ENCODE assay signal across 14 cellular contexts in the genomic region with DNA sequence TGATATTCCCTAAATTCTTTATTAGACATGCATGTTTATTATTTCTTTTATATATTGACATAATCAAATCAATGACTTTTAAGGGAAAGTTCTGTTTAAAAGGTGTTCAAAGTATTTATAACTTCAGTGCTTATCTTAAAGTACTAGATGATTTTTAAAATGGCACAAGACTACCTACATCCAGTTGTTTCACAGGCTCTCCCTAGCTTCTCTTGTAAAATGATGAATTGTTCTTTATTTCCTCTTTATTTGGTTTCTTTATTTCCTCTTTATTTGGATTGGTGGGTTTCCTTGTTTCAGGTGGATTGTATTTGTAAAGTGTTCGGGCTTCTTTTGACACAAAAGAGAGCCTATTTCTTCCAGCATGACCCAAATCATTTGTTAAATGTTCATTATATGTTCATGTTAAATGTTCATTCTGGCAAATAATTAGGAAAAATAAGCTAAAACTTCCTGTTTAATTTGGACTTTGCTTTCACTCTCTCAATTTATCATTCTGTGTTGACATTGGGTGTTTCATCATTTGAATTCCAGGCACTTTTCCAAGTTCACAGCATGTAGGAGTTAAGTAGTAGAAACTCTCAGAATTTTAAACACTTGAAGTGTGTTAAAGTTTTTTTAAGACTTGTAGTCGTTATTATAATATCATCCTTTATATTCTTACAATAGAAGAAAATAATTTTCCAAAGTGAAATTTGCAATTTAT. TPM values are rescaled to one million over a fixed set of nuclear protein-coding genes. Genes with fewer than 3 reads are reported as not detected.
DNase-seq lines count a peak whose midpoint lies in the region; ATAC-seq, FAIRE-seq and TF ChIP-seq lines count a peak whose summit lies in the region.
"Had no signal": no experiment of that assay in that cellular context is flagged by ENCODE, and none has a peak within 500 bp of the region (broad histone marks: within the 10 kb centered on the region; RNA-seq: fewer than 3 reads in every experiment).

No MANE protein-coding gene starts in this region.

- peaks cover 9% of the 10 kb centered on the region for H3K4me1 ChIP-seq in ACC112 (ENCODE audit: control insufficient read depth, insufficient read depth, low read length, unreplicated experiment)
- H3K4me1 ChIP-seq in liver (ENCODE audit: control insufficient read depth in 4 of 4, insufficient read depth in 4 of 4, low read length in 3 of 4): peaks cover 4 to 20% (median 9%) of the 10 kb centered on the region in 4 donors
- H3K4me1 ChIP-seq in tibial artery: peaks cover 0 to 19% (median 1%) of the 10 kb centered on the region in 4 donors
- H3K4me1 ChIP-seq: BLaER1 had no signal

- H3K79me2 ChIP-seq in ACC112 (ENCODE audit: control insufficient read depth, insufficient read depth, low read length, unreplicated experiment): no peaks in the 10 kb centered on the region

- 18% methylated on average over 2 of the region's 2 CpGs for WGBS in liver

- H3K4me3 ChIP-seq in ACC112 (ENCODE audit: low read depth, low read length) (peak overlapping the region; percentile 51), bronchial epithelial cell (ENCODE audit: low read depth, low read length) (no peak overlapping the region), liver (ENCODE audit: low read depth in 1 of 3, low read length in 3 of 3) (peak overlapping the region in 1 of 3 donors; percentile 42), tibial artery (no peak overlapping the region)
- H3K4me3 ChIP-seq: BLaER1 had no signal

- intact Hi-C loops in tibial artery (cut with DNase I; ENCODE audit: low total_unique reads): no loop called here

- FAIRE-seq in bronchial epithelial cell (lab: Jason Lieb, UNC): no peak
- FAIRE-seq: GM12892 had no signal

- H3K9me3 ChIP-seq in liver (ENCODE audit: control insufficient read depth in 4 of 4, low read length in 3 of 4): no peaks in the 10 kb centered on the region
- H3K9me3 ChIP-seq in tibial artery: no peaks in the 10 kb centered on the region
- H3K9me3 ChIP-seq: BLaER1 had no signal

- TF ChIP-seq CTCF in bronchial epithelial cell (IDR thresholded peaks at IDR 0.05; ENCODE audit: insufficient read depth, low read length, severe bottlenecking) (no peak), liver (IDR thresholded peaks at IDR 0.05; ENCODE audit: low read depth, low read length, missing input control) (no peak), tibial artery (IDR thresholded peaks at IDR 0.05) (no peak)

- H3K27me3 ChIP-seq in ACC112 (ENCODE audit: insufficient read depth, low read length) (no peaks in the 10 kb centered on the region), bronchial epithelial cell (ENCODE audit: control insufficient read depth, insufficient read depth, low read length) (no peaks in the 10 kb centered on the region), liver (ENCODE audit: control insufficient read depth in 4 of 4, insufficient read depth in 4 of 4, low read length in 3 of 4) (no peaks in the 10 kb centered on the region), tibial artery (no peaks in the 10 kb centered on the region)
- H3K27me3 ChIP-seq: BLaER1 had no signal

- DNase-seq in LHCN-M2 (ENCODE audit: low read depth) (peak; percentile 46), bronchial epithelial cell (ENCODE audit: low read depth) (peak; percentile 57), tibial artery (no peak)
- DNase-seq: activated naive CD4-positive, alpha-beta T cell treated with anti-CD3 and anti-CD28 coated beads, Interleukin-2, amount 50 U/mL, for 16 hours; hippocampal formation; NCI-H1092 treated with DMSO at 0.1 percent for 48 hours had no signal

- H3K9ac ChIP-seq in liver (ENCODE audit: low read depth in 1 of 2, low read length in 2 of 2): peak overlapping the region in 1 of 2 donors; percentile 96
- H3K9ac ChIP-seq: BLaER1 had no signal

- ATAC-seq in GM21360 (IDR thresholded peaks at IDR 0.05; ENCODE audit: unreplicated experiment): no peak
- no peak for ATAC-seq in HG03342 (IDR thresholded peaks at IDR 0.05; ENCODE audit: unreplicated experiment)
- no peak for ATAC-seq in HG02678 (IDR thresholded peaks at IDR 0.05; ENCODE audit: unreplicated experiment)
- ATAC-seq: Panc1 had no signal

- H3K27ac ChIP-seq in ACC112 (ENCODE audit: low read depth, low read length) (no peak overlapping the region), liver (ENCODE audit: low read depth in 1 of 2, low read length in 2 of 2) (peak overlapping the region; percentile 83 to 84), tibial artery (no peak overlapping the region)
- H3K27ac ChIP-seq: BLaER1 had no signal

- peak overlapping the region; percentile 57 for H2AFZ ChIP-seq in ACC112 (ENCODE audit: low read length, unreplicated experiment)

- peak; percentile 43 to 53 for TF ChIP-seq RAD21 in liver (IDR thresholded peaks at IDR 0.05)

- H3K36me3 ChIP-seq in ACC112 (ENCODE audit: insufficient read depth, low read length): no peaks in the 10 kb centered on the region
- no peaks in the 10 kb centered on the region for H3K36me3 ChIP-seq in bronchial epithelial cell (ENCODE audit: control insufficient read depth, insufficient read depth, low read length)
- H3K36me3 ChIP-seq in liver (ENCODE audit: control insufficient read depth in 4 of 4, insufficient read depth in 3 of 4, low read depth in 1 of 4, low read length in 3 of 4): no peaks in the 10 kb centered on the region
- no peaks in the 10 kb centered on the region for H3K36me3 ChIP-seq in tibial artery
- H3K36me3 ChIP-seq: BLaER1 had no signal

TF ChIP-seq in liver, 16 proteins besides CTCF, POLR2A, EP300 and RAD21:
- TF ChIP-seq GABPA (IDR thresholded peaks at IDR 0.05 in 1 of 2, conservative IDR thresholded peaks at IDR 0.05 in 1 of 2): peak in 1 of 2 donors; percentile 60
- TF ChIP-seq FOXA1 (IDR thresholded peaks at IDR 0.05): peak; percentile 95
- TF ChIP-seq, protein P1, sequence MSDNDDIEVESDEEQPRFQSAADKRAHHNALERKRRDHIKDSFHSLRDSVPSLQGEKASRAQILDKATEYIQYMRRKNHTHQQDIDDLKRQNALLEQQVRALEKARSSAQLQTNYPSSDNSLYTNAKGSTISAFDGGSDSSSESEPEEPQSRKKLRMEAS (IDR thresholded peaks at IDR 0.05): peak; percentile 46
- TF ChIP-seq, protein P2, sequence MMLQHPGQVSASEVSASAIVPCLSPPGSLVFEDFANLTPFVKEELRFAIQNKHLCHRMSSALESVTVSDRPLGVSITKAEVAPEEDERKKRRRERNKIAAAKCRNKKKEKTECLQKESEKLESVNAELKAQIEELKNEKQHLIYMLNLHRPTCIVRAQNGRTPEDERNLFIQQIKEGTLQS (IDR thresholded peaks at IDR 0.05): peak; percentile 92
- TF ChIP-seq HNF4G (IDR thresholded peaks at IDR 0.05): peak; percentile 87
- no peak for TF ChIP-seq TAF1 (conservative IDR thresholded peaks at IDR 0.05)
- TF ChIP-seq, protein P3, sequence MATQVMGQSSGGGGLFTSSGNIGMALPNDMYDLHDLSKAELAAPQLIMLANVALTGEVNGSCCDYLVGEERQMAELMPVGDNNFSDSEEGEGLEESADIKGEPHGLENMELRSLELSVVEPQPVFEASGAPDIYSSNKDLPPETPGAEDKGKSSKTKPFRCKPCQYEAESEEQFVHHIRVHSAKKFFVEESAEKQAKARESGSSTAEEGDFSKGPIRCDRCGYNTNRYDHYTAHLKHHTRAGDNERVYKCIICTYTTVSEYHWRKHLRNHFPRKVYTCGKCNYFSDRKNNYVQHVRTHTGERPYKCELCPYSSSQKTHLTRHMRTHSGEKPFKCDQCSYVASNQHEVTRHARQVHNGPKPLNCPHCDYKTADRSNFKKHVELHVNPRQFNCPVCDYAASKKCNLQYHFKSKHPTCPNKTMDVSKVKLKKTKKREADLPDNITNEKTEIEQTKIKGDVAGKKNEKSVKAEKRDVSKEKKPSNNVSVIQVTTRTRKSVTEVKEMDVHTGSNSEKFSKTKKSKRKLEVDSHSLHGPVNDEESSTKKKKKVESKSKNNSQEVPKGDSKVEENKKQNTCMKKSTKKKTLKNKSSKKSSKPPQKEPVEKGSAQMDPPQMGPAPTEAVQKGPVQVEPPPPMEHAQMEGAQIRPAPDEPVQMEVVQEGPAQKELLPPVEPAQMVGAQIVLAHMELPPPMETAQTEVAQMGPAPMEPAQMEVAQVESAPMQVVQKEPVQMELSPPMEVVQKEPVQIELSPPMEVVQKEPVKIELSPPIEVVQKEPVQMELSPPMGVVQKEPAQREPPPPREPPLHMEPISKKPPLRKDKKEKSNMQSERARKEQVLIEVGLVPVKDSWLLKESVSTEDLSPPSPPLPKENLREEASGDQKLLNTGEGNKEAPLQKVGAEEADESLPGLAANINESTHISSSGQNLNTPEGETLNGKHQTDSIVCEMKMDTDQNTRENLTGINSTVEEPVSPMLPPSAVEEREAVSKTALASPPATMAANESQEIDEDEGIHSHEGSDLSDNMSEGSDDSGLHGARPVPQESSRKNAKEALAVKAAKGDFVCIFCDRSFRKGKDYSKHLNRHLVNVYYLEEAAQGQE (IDR thresholded peaks at IDR 0.05): peak; percentile 65
- TF ChIP-seq, protein P4, sequence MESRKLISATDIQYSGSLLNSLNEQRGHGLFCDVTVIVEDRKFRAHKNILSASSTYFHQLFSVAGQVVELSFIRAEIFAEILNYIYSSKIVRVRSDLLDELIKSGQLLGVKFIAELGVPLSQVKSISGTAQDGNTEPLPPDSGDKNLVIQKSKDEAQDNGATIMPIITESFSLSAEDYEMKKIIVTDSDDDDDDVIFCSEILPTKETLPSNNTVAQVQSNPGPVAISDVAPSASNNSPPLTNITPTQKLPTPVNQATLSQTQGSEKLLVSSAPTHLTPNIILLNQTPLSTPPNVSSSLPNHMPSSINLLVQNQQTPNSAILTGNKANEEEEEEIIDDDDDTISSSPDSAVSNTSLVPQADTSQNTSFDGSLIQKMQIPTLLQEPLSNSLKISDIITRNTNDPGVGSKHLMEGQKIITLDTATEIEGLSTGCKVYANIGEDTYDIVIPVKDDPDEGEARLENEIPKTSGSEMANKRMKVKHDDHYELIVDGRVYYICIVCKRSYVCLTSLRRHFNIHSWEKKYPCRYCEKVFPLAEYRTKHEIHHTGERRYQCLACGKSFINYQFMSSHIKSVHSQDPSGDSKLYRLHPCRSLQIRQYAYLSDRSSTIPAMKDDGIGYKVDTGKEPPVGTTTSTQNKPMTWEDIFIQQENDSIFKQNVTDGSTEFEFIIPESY (IDR thresholded peaks at IDR 0.05): peak; percentile 38
- TF ChIP-seq YY1 (IDR thresholded peaks at IDR 0.05): no peak
- peak; percentile 90 for TF ChIP-seq SP1 (IDR thresholded peaks at IDR 0.05)
- peak; percentile 93 to 94 for TF ChIP-seq HNF4A (conservative IDR thresholded peaks at IDR 0.05)
- peak; percentile 96 for TF ChIP-seq FOXA2 (IDR thresholded peaks at IDR 0.05)
- no peak for TF ChIP-seq NR2F2 (IDR thresholded peaks at IDR 0.05)
- TF ChIP-seq JUND (IDR thresholded peaks at IDR 0.05): peak; percentile 66 to 72
- no peak for TF ChIP-seq EGR1 (IDR thresholded peaks at IDR 0.05; ENCODE audit: low read depth in 2 of 2)
- peak; percentile 38 to 62 for TF ChIP-seq RXRA (IDR thresholded peaks at IDR 0.05)

RNA-seq across cellular contexts. Expression of a gene that starts 24.6 kb away (rescaled TPM):
- total RNA-seq in LHCN-M2 (2014; rRNA removed): 1.8 and 4.3 TPM in 2 replicates
- 2.2 TPM for polyA plus RNA-seq in LHCN-M2 (2012)
- 0.53 and 9.3 TPM in 2 replicates for total RNA-seq in bronchial epithelial cell
- total RNA-seq in liver: 1 to 10 TPM; 2.0 to 2.3 TPM
- 1 to 10 TPM; 4.1 to 6.0 TPM for polyA plus RNA-seq in liver

Comparison
In these comparisons a context has a peak if more than half of its experiments do, and no peak if none do; other contexts are left out.
1. H3K27ac ChIP-seq: peak in liver (2 of 2); none in ACC112 (single experiment) and tibial artery (0 of 2).
2. DNase-seq: peak in LHCN-M2 (single experiment) and bronchial epithelial cell (single experiment); none in tibial artery (0 of 2).